In the genomic region with DNA sequence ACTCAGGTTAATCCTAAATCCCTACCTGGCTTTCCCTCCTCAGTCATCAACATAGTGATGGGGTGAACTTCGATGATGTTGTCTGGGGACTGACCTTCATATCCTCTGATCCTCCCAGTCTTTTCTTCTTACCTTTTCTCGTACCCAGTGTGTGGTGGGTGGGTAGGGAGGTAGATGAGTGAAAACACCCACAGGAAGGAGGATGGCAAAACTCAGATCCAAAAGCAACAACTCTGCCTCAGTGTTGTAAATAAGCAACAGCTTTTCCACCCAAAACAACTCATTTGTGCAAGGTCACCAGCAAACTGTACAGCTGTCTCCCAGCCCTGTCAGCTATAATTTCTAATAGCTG, we compare ENCODE assay signal across 9 cellular contexts. TPM values are rescaled to one million over a fixed set of nuclear protein-coding genes. Genes with fewer than 3 reads are reported as not detected.
DNase-seq lines count a peak whose midpoint lies in the region; ATAC-seq, FAIRE-seq and TF ChIP-seq lines count a peak whose summit lies in the region.
"Had no signal": no experiment of that assay in that cellular context is flagged by ENCODE, and none has a peak within 500 bp of the region (broad histone marks: within the 10 kb centered on the region; RNA-seq: fewer than 3 reads in every experiment).

No MANE protein-coding gene starts in this region.

- no peak for DNase-seq in GM12891 (ENCODE audit: insufficient read length, low spot score)
- peak; percentile 65 for DNase-seq in NCI-H1694 treated with DMSO at 0.1 percent for 48 hours (lab: John Stamatoyannopoulos, UW)
- DNase-seq in colonic mucosa = no peak
- no peak for DNase-seq in head of caudate nucleus
- no peak for DNase-seq in Kasumi-1 (lab: John Stamatoyannopoulos, UW)
- DNase-seq in HPDE6-E6E7 (ENCODE audit: extremely low spot score) = no peak

- H3K36me3 ChIP-seq in colonic mucosa = no peaks in the 10 kb centered on the region
- H3K36me3 ChIP-seq in skeletal muscle satellite cell (ENCODE audit: insufficient read depth, low read length) = no peaks in the 10 kb centered on the region

- FAIRE-seq in GM12891 (lab: Jason Lieb, UNC) = no peak

- H3K27me3 ChIP-seq in colonic mucosa (no peaks in the 10 kb centered on the region), skeletal muscle satellite cell (ENCODE audit: control insufficient read depth, insufficient read depth, low read length) (no peaks in the 10 kb centered on the region)

- peak overlapping the region; percentile 57 for H3K27ac ChIP-seq in colonic mucosa

- H3K9ac ChIP-seq in colonic mucosa (ENCODE audit: low read depth in 2 of 2, low read length in 2 of 2) (peak overlapping the region in 1 of 2 donors; percentile 1), skeletal muscle satellite cell (ENCODE audit: low read depth, low read length) (no peak overlapping the region)

- peak; percentile 43; the same call in 1 of the 2 replicates for TF ChIP-seq POLR2A in GM12891 (IDR thresholded peaks at IDR 0.05; ENCODE audit: low read depth, low read length)

- H3K4me1 ChIP-seq in colonic mucosa = peaks cover 8% of the 10 kb centered on the region
- H3K4me1 ChIP-seq in skeletal muscle satellite cell (ENCODE audit: control insufficient read depth, insufficient read depth, low read length) = peaks cover 48% of the 10 kb centered on the region

- TF ChIP-seq CTCF in colonic mucosa (IDR thresholded peaks at IDR 0.05) = no peak

- H3K4me3 ChIP-seq in colonic mucosa (no peak overlapping the region), skeletal muscle satellite cell (ENCODE audit: low read length) (no peak overlapping the region)

- peak overlapping the region; percentile 28 for H3K4me2 ChIP-seq in skeletal muscle satellite cell (ENCODE audit: low read length)

- intact Hi-C loops in colonic mucosa (cut with DNase I) (no loop called here), head of caudate nucleus (cut with DNase I) (no loop called here)

- no peak for ATAC-seq in HG03460 (IDR thresholded peaks at IDR 0.05; ENCODE audit: unreplicated experiment)
- ATAC-seq: WTC11 had no signal

- H3K9me3 ChIP-seq in colonic mucosa (no peaks in the 10 kb centered on the region), skeletal muscle satellite cell (replicated peaks; ENCODE audit: low read length) (no peaks in the 10 kb centered on the region)

TF ChIP-seq in GM12891, 5 proteins besides CTCF, POLR2A, EP300 and RAD21:
- TF ChIP-seq TAF1 (IDR thresholded peaks at IDR 0.05; ENCODE audit: low read depth, low read length) (peak; percentile 45; the same call in 1 of the 2 replicates), SPI1 (IDR thresholded peaks at IDR 0.05; ENCODE audit: low read depth, low read length) (no peak)

RNA-seq across cellular contexts. Expression of gene VOPP1, which starts 38.6 kb away (rescaled TPM):
- 124 TPM for polyA plus RNA-seq in GM12891 (2012; ENCODE audit: low read depth, missing spikeins)
- 10 to 100 TPM; 70.3 to 73.4 TPM for total RNA-seq in colonic mucosa
- 31.9 and 38.2 TPM in 2 replicates for total RNA-seq in skeletal muscle satellite cell (2012; rRNA removed)
